Comparison of ENCODE assay signal across 11 cellular contexts in genomic region chr2:46171441-46171953, GRCh38.
A peak's percentile ranks its signal among the peaks of the same experiment; 100 is the strongest.
DNase-seq lines count a peak whose midpoint lies in the region; FAIRE-seq and TF ChIP-seq lines count a peak whose summit lies in the region.
"Had no signal": no experiment of that assay in that cellular context is flagged by ENCODE, and none has a peak within 500 bp of the region (broad histone marks: within the 10 kb centered on the region; RNA-seq: fewer than 3 reads in every experiment).

No MANE protein-coding gene starts in this region.

- POLR2A ChIA-PET in MCF 10A (lab: Yijun Ruan, JAX) = interaction anchor here (0.6 to 3.5 kb wide), 21 partner anchors 9 to 321 kb away, joined by 3 to 31 read pairs (median 4); partner anchors contain the start of gene EPAS1

- H3K27me3 ChIP-seq in breast epithelium (no peaks in the 10 kb centered on the region), astrocyte (ENCODE audit: insufficient read depth, low read length) (no peaks in the 10 kb centered on the region), vagina (no peaks in the 10 kb centered on the region)

- BruUV-seq in MCF 10A (replicated peaks; lab: Mats Ljungman, UMichigan) = no TSS peak
- no TSS peak for BruUV-seq in Calu3 (replicated peaks; lab: Mats Ljungman, UMichigan)

- H3K36me3 Mint-ChIP-seq in MCF 10A (ENCODE audit: insufficient read depth, unreplicated experiment) (peaks cover 4% of the 10 kb centered on the region), astrocyte (ENCODE audit: low read depth, unreplicated experiment) (peaks cover 7% of the 10 kb centered on the region), Calu3 (ENCODE audit: insufficient read depth, unreplicated experiment) (no peaks in the 10 kb centered on the region)
- no peaks in the 10 kb centered on the region for H3K36me3 Mint-ChIP-seq in activated naive CD8-positive, alpha-beta T cell treated with anti-CD3 and anti-CD28 coated beads for 36 hours
- H3K36me3 Mint-ChIP-seq: natural killer cell had no signal

- peak overlapping the region; percentile 52 for H3K9ac ChIP-seq in astrocyte (ENCODE audit: low read length)

- H3K27me3 Mint-ChIP-seq in MCF 10A (ENCODE audit: insufficient read depth, unreplicated experiment) = no peaks in the 10 kb centered on the region
- H3K27me3 Mint-ChIP-seq in astrocyte (ENCODE audit: low read depth, unreplicated experiment) = peaks cover 5% of the 10 kb centered on the region
- H3K27me3 Mint-ChIP-seq in activated naive CD8-positive, alpha-beta T cell treated with anti-CD3 and anti-CD28 coated beads for 36 hours = no peaks in the 10 kb centered on the region
- no peaks in the 10 kb centered on the region for H3K27me3 Mint-ChIP-seq in Calu3 (ENCODE audit: unreplicated experiment)
- H3K27me3 Mint-ChIP-seq: dendritic cell treated with granulocyte-macrophage colony-stimulating factor and Interleukin-4, amounts not matched to agents 40 ng/mL and 50 ng/mL, for 4 days had no signal

- H3K4me2 ChIP-seq in astrocyte (ENCODE audit: low read length) = peak overlapping the region; percentile 58

- H3K4me3 Mint-ChIP-seq in MCF 10A (ENCODE audit: unreplicated experiment) (peak overlapping the region; percentile 35), astrocyte (ENCODE audit: unreplicated experiment) (no peak overlapping the region), Calu3 (ENCODE audit: low read depth, unreplicated experiment) (no peak overlapping the region)
- no peak overlapping the region for H3K4me3 Mint-ChIP-seq in activated naive CD8-positive, alpha-beta T cell treated with anti-CD3 and anti-CD28 coated beads for 36 hours
- H3K4me3 Mint-ChIP-seq: dendritic cell treated with granulocyte-macrophage colony-stimulating factor and Interleukin-4, amounts not matched to agents 40 ng/mL and 50 ng/mL, for 4 days; natural killer cell had no signal

- no peaks in the 10 kb centered on the region for H3K79me2 ChIP-seq in astrocyte (ENCODE audit: insufficient read depth, low read length)

- H2AFZ ChIP-seq in astrocyte (ENCODE audit: low read depth, low read length) = peak overlapping the region; percentile 68

- H4K20me1 ChIP-seq in astrocyte (ENCODE audit: insufficient read depth, low read length) = no peaks in the 10 kb centered on the region

- FAIRE-seq in astrocyte (lab: Jason Lieb, UNC) = no peak

- H3K9me3 Mint-ChIP-seq in MCF 10A (ENCODE audit: unreplicated experiment) (no peaks in the 10 kb centered on the region), astrocyte (ENCODE audit: unreplicated experiment) (peaks cover 7% of the 10 kb centered on the region), Calu3 (ENCODE audit: low read depth, unreplicated experiment) (no peaks in the 10 kb centered on the region)
- no peaks in the 10 kb centered on the region for H3K9me3 Mint-ChIP-seq in activated naive CD8-positive, alpha-beta T cell treated with anti-CD3 and anti-CD28 coated beads for 36 hours
- H3K9me3 Mint-ChIP-seq: dendritic cell treated with granulocyte-macrophage colony-stimulating factor and Interleukin-4, amounts not matched to agents 40 ng/mL and 50 ng/mL, for 4 days; natural killer cell had no signal

- H3K27ac ChIP-seq in breast epithelium (peak overlapping the region in 1 of 2 donors; percentile 34), astrocyte (ENCODE audit: low read depth, low read length) (peak overlapping the region; percentile 43), vagina (peak overlapping the region; percentile 51)
- H3K27ac ChIP-seq: C4-2B had no signal

- H3K36me3 ChIP-seq in breast epithelium = no peaks in the 10 kb centered on the region
- no peaks in the 10 kb centered on the region for H3K36me3 ChIP-seq in astrocyte (ENCODE audit: insufficient read depth, low read length)
- no peaks in the 10 kb centered on the region for H3K36me3 ChIP-seq in vagina

- TF ChIP-seq POLR2A in breast epithelium (IDR thresholded peaks at IDR 0.05) (no peak), vagina (IDR thresholded peaks at IDR 0.05) (no peak)

- CTCF ChIA-PET in MCF 10A (lab: Yijun Ruan, JAX) = interaction anchor here (0.6 to 2.2 kb wide), 18 partner anchors 9 to 1942 kb away, joined by 3 to 21 read pairs (median 3); no protein-coding TSS in a partner anchor
- CTCF ChIA-PET in Calu3 (lab: Charles Lee) = no interaction called here

- peak overlapping the region; percentile 70 for H3K27ac Mint-ChIP-seq in MCF 10A (ENCODE audit: low read depth, unreplicated experiment)
- H3K27ac Mint-ChIP-seq in astrocyte (ENCODE audit: unreplicated experiment) = no peak overlapping the region
- H3K27ac Mint-ChIP-seq in activated naive CD8-positive, alpha-beta T cell treated with anti-CD3 and anti-CD28 coated beads for 36 hours = no peak overlapping the region
- no peak overlapping the region for H3K27ac Mint-ChIP-seq in Calu3 (ENCODE audit: unreplicated experiment)
- H3K27ac Mint-ChIP-seq: dendritic cell treated with granulocyte-macrophage colony-stimulating factor and Interleukin-4, amounts not matched to agents 40 ng/mL and 50 ng/mL, for 4 days; natural killer cell had no signal

- H3K9me3 ChIP-seq in breast epithelium = no peaks in the 10 kb centered on the region
- H3K9me3 ChIP-seq in astrocyte (ENCODE audit: insufficient read depth, low read depth, low read length) = no peaks in the 10 kb centered on the region
- H3K9me3 ChIP-seq in vagina = no peaks in the 10 kb centered on the region

- H3K4me3 ChIP-seq in breast epithelium = no peak overlapping the region
- H3K4me3 ChIP-seq in astrocyte (ENCODE audit: insufficient read depth, low read depth, low read length) = no peak overlapping the region
- no peak overlapping the region for H3K4me3 ChIP-seq in vagina

- DNase-seq in MCF 10A (ENCODE audit: unreplicated experiment) = peak; percentile 89
- DNase-seq in breast epithelium (ENCODE audit: low spot score in 2 of 2) = no peak
- DNase-seq in astrocyte (ENCODE audit: low read depth) = peak; percentile 79
- DNase-seq in hepatic stellate cell (ENCODE audit: low spot score) = peak; percentile 67
- DNase-seq in vagina (ENCODE audit: extremely low spot score in 2 of 2) = no peak
- no peak for DNase-seq in activated CD4-positive, alpha-beta T cell treated with anti-CD3 and anti-CD28 coated beads, Interleukin-2, amount 50 U/mL, for 1 hour
- no peak for DNase-seq in activated naive CD8-positive, alpha-beta T cell treated with anti-CD3 and anti-CD28 coated beads for 36 hours
- no peak for DNase-seq in Calu3
- DNase-seq: natural killer cell had no signal

- intact Hi-C loops in MCF 10A (cut with micrococcal nuclease) = loop anchor here (2.0 to 5.0 kb wide), 3 partner anchors 74 to 125 kb away; partner anchors contain the start of gene EPAS1
- intact Hi-C loops in breast epithelium (cut with DNase I; ENCODE audit: low total_unique reads) = no loop called here
- intact Hi-C loops in vagina (cut with DNase I) = loop anchor here (5.0 kb wide), 1 partner anchor 1651 kb away; no protein-coding TSS in a partner anchor
- intact Hi-C loops in Calu3 (cut with micrococcal nuclease; ENCODE audit: unreplicated experiment) = no loop called here

- H3K4me1 Mint-ChIP-seq in MCF 10A (ENCODE audit: insufficient read depth, unreplicated experiment) (peaks cover 36% of the 10 kb centered on the region), astrocyte (ENCODE audit: low read depth, unreplicated experiment) (peaks cover 38% of the 10 kb centered on the region), Calu3 (ENCODE audit: low read depth, unreplicated experiment) (no peaks in the 10 kb centered on the region)
- H3K4me1 Mint-ChIP-seq in activated naive CD8-positive, alpha-beta T cell treated with anti-CD3 and anti-CD28 coated beads for 36 hours = no peaks in the 10 kb centered on the region

- no peak for TF ChIP-seq CTCF in MCF 10A (IDR thresholded peaks at IDR 0.05; ENCODE audit: unreplicated experiment)
- no peak for TF ChIP-seq CTCF in breast epithelium (IDR thresholded peaks at IDR 0.05)
- TF ChIP-seq CTCF in astrocyte (IDR thresholded peaks at IDR 0.05; ENCODE audit: insufficient read depth, low read depth, low read length) = no peak
- no peak for TF ChIP-seq CTCF in vagina (IDR thresholded peaks at IDR 0.05)
- no peak for TF ChIP-seq CTCF in Calu3 (IDR thresholded peaks at IDR 0.05; ENCODE audit: unreplicated experiment)

- H3K4me1 ChIP-seq in breast epithelium = no peaks in the 10 kb centered on the region
- H3K4me1 ChIP-seq in astrocyte (ENCODE audit: insufficient read depth, low read length) = peaks cover 23% of the 10 kb centered on the region
- peaks cover 30% of the 10 kb centered on the region for H3K4me1 ChIP-seq in vagina

Comparison
In these comparisons a context has a peak if more than half of its experiments do, and no peak if none do; other contexts are left out.
1. DNase-seq: peak in MCF 10A (single experiment), astrocyte (single experiment) and hepatic stellate cell (single experiment); none in breast epithelium (0 of 2), vagina (0 of 2), activated CD4-positive, alpha-beta T cell treated with anti-CD3 and anti-CD28 coated beads, Interleukin-2, amount 50 U/mL, for 1 hour (single experiment), activated naive CD8-positive, alpha-beta T cell treated with anti-CD3 and anti-CD28 coated beads for 36 hours (single experiment) and Calu3 (single experiment).
2. intact Hi-C loops: an anchor here in MCF 10A (2.0 to 5.0 kb wide) and vagina (5.0 kb wide); none called in breast epithelium and Calu3.